19 cellular contexts compared by ENCODE assay signal in the genomic region with DNA sequence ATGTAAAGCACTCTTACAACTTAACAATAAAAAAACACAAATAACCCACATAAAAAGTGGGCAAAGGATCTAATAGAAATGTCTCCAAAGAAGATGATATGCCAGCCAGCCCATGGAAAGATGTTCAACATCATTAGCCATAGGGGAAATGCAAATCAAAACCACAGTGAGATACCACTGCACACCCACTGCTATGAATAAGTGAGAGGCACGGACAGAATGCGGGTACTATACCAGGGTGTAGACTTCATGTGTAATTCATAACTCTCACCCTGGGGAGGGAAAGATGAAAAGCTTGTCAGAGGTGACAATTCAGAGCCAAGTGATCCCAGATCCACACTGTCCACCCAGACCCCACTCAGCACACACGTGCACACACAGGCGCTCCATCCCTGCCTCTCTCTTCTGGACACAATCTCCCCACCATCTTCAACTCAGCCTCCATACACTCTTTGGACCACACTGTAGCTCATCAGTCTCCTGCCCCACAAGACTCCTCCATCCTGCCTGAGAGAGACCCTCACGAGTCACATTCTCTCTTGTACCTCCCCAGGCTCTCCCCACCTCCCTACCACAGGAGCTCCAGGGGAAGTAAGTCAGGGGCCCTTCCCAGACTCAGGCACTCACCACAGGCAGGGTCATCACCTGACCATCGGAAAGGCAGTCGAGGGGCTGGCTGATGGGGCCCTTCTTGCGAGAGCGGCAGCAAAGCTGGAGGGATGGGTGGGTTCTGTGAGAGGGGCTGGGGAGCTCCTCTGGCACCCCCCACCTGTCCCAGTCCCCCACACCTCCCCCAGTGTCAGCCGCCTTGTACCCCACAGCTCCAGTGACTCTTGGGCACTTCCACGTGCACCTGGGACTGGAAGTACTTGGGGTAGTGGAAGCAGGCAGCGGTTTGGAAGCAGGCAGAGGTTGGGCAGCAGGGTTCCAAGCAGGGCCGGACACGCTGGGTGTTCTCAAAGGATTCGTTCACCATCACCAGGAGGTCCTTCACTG. TPM values are rescaled to one million over a fixed set of nuclear protein-coding genes. Genes with fewer than 3 reads are reported as not detected.
"Had no signal": no experiment of that assay in that cellular context is flagged by ENCODE, and none has a peak within 500 bp of the region (broad histone marks: within the 10 kb centered on the region; RNA-seq: fewer than 3 reads in every experiment).

No MANE protein-coding gene starts in this region.

- H3K4me1 ChIP-seq: heart left ventricle, neural progenitor cell, right lobe of liver had no signal

- ATAC-seq: SK-N-SH treated with all-trans-retinoic acid at 6 μM for 48 hours had no signal

- H3K27ac ChIP-seq: heart left ventricle, neural progenitor cell, ovary, right lobe of liver had no signal

- H3K4me3 Mint-ChIP-seq: activated T-helper 1 cell treated with anti-CD3 and anti-CD28 coated beads, Interleukin-12 subunit alpha, Interleukin-12 subunit beta, Interleukin-2, Interleukin-4 antibody, amounts not matched to agents 30 ng/mL and 10 ng/mL and 1 ng/mL, durations not matched to agents 14 hours and 24 hours and 36 hours; endodermal cell; neural progenitor cell had no signal

- H3K36me3 Mint-ChIP-seq: neural progenitor cell had no signal

- H3K9me3 Mint-ChIP-seq: activated T-helper 1 cell treated with anti-CD3 and anti-CD28 coated beads, Interleukin-12 subunit alpha, Interleukin-12 subunit beta, Interleukin-2, Interleukin-4 antibody, amounts not matched to agents 30 ng/mL and 10 ng/mL and 1 ng/mL, durations not matched to agents 14 hours and 24 hours and 36 hours; endodermal cell; neural progenitor cell had no signal

- DNase-seq: activated CD4-positive, alpha-beta T cell treated with anti-CD3 and anti-CD28 coated beads for 4 hours; activated naive CD4-positive, alpha-beta T cell; endodermal cell; heart left ventricle; midbrain; ovary; T-helper 1 cell had no signal

- H3K36me3 ChIP-seq: heart left ventricle, neural progenitor cell, ovary, right lobe of liver had no signal

- H3K27me3 ChIP-seq: neural progenitor cell, ovary, right lobe of liver had no signal

- H3K9me3 ChIP-seq: heart left ventricle, ovary, right lobe of liver had no signal

- H3K27ac Mint-ChIP-seq: activated T-helper 1 cell treated with anti-CD3 and anti-CD28 coated beads, Interleukin-12 subunit alpha, Interleukin-12 subunit beta, Interleukin-2, Interleukin-4 antibody, amounts not matched to agents 30 ng/mL and 10 ng/mL and 1 ng/mL, durations not matched to agents 14 hours and 24 hours and 36 hours; endodermal cell; neural progenitor cell had no signal

- H3K4me3 ChIP-seq: heart left ventricle, lung, neural progenitor cell, ovary, right lobe of liver had no signal

RNA-seq across cellular contexts. Expression of a gene that starts 21.3 kb away (rescaled TPM):
- total RNA-seq: activated T-helper 1 cell treated with anti-CD3 and anti-CD28 coated beads, Interleukin-12 subunit alpha, Interleukin-12 subunit beta, Interleukin-2, Interleukin-4 antibody, amounts not matched to agents 30 ng/mL and 10 ng/mL and 1 ng/mL, durations not matched to agents 14 hours and 24 hours and 36 hours; astrocyte; dermis microvascular lymphatic vessel endothelial cell; endodermal cell; epithelial cell of proximal tubule; frontal cortex; myocyte; pulmonary artery endothelial cell; right lobe of liver; urinary bladder had no signal
